10 cellular contexts compared by ENCODE assay signal in the genomic region with DNA sequence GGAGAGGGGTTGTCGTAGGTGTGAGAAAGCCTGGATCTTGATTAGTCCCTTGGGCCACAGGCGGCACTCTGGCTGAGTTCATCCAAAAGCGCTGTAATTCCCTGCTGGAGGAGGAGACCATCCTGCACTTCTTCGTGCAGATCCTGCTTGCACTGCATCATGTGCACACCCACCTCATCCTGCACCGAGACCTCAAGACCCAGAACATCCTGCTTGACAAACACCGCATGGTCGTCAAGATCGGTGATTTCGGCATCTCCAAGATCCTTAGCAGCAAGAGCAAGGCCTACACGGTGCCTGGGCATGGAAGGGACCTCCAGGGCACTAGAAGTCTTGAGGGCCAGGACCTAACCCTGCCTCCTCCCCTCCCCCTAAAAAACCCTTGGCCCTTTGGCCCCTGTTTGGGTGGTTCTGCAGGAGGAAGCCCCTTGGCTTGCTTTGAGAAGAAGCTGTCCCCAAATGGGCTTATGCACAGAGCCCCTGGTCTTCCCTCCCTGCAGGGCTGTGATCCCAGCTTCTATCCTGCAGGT.
"Had no signal": no experiment of that assay in that cellular context is flagged by ENCODE, and none has a peak within 500 bp of the region (broad histone marks: within the 10 kb centered on the region; RNA-seq: fewer than 3 reads in every experiment).

No MANE protein-coding gene starts in this region.

- H3K4me1 ChIP-seq: gastroesophageal sphincter had no signal

- DNase-seq: activated CD4-positive, alpha-beta T cell treated with anti-CD3 and anti-CD28 coated beads, Interleukin-2, amount 10 ng/mL, durations not matched to agents 7 days and 5 days; activated naive CD4-positive, alpha-beta T cell treated with anti-CD3 and anti-CD28 coated beads for 36 hours; heart right ventricle; left colon; naive B cell; stimulated activated CD4-positive, alpha-beta T cell treated with anti-CD3 and anti-CD28 coated beads, Interleukin-15, amount 100 ng/mL, for 24 hours; stimulated activated CD4-positive, alpha-beta T cell treated with anti-CD3 and anti-CD28 coated beads, Interleukin-4, amount 100 ng/mL, for 1 hour; stimulated activated naive CD8-positive, alpha-beta T cell treated with anti-CD3 and anti-CD28 coated beads, Interleukin-15, Interleukin-2, amounts not matched to agents 100 U/mL and 50 U/mL, for 24 hours had no signal

- H3K4me3 ChIP-seq: cardiac muscle cell, gastroesophageal sphincter, heart right ventricle had no signal

- ATAC-seq: gastroesophageal sphincter; left colon; stimulated activated naive CD8-positive, alpha-beta T cell treated with anti-CD3 and anti-CD28 coated beads, Interleukin-15, Interleukin-2, amounts not matched to agents 100 U/mL and 50 U/mL, for 24 hours had no signal

- H3K36me3 ChIP-seq: cardiac muscle cell, gastroesophageal sphincter, heart right ventricle had no signal

- H3K27ac ChIP-seq: cardiac muscle cell, gastroesophageal sphincter, heart right ventricle had no signal

- H3K9me3 ChIP-seq: gastroesophageal sphincter, heart right ventricle had no signal

- H3K27me3 ChIP-seq: cardiac muscle cell, gastroesophageal sphincter, heart right ventricle had no signal
